ENCODE assay signal across 17 cellular contexts in the genomic region with DNA sequence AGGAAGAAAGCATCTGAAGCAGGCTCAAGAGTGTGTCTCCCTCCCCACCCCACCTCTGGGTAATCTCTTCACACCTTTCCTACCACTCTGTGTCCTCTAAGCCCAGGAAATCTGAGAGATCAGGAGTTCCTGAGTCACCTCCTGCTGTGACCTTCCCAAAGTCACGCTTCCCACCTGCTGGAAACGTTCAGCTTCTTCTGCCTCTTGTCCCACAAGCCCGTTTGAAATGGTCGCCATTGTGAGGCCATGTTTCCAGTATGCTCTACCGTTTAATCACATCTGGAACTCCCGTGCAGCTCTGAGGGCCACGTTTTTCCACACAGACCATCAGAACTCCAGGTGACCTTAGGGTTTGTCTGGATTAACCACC. TPM values are rescaled to one million over a fixed set of nuclear protein-coding genes. Genes with fewer than 3 reads are reported as not detected.
DNase-seq lines count a peak whose midpoint lies in the region; ATAC-seq and TF ChIP-seq lines count a peak whose summit lies in the region.
"Had no signal": no experiment of that assay in that cellular context is flagged by ENCODE, and none has a peak within 500 bp of the region (broad histone marks: within the 10 kb centered on the region; RNA-seq: fewer than 3 reads in every experiment).

No MANE protein-coding gene starts in this region.

- no peak overlapping the region for H3K4me3 Mint-ChIP-seq in H9
- H3K4me3 Mint-ChIP-seq in neural progenitor cell, result no peak overlapping the region
- H3K4me3 Mint-ChIP-seq: CD8-positive, alpha-beta memory T cell had no signal

- TF ChIP-seq CTCF in H9 (conservative IDR thresholded peaks at IDR 0.05) (no peak), neural progenitor cell (IDR thresholded peaks at IDR 0.05) (no peak), suprapubic skin (IDR thresholded peaks at IDR 0.05) (no peak), left lung (IDR thresholded peaks at IDR 0.05) (no peak)

- peak overlapping the region in 2 of 3 experiments; percentile 57 to 82; a peak in 3 of 7 replicates for H3K27ac Mint-ChIP-seq in H9
- peak overlapping the region; percentile 96 for H3K27ac Mint-ChIP-seq in neural progenitor cell

- H3K56ac ChIP-seq in H9 (ENCODE audit: insufficient read length, low read depth, low read length), result no peak overlapping the region

- ATAC-seq in GM21367 (IDR thresholded peaks at IDR 0.05; ENCODE audit: unreplicated experiment) (no peak), left lung (no peak)
- ATAC-seq: GM12878 had no signal

- no peaks in the 10 kb centered on the region for H3K79me2 ChIP-seq in H9 (ENCODE audit: insufficient read depth, low read length)
- peaks cover 43% of the 10 kb centered on the region for H3K79me2 ChIP-seq in neural progenitor cell (ENCODE audit: low read depth)

- no peak overlapping the region for H2BK12ac ChIP-seq in H9 (ENCODE audit: insufficient read length, low read depth, low read length)

- H3K9ac ChIP-seq in H9 (ENCODE audit: extremely low read depth, insufficient read length, low read length), result no peak overlapping the region
- no peak overlapping the region for H3K9ac ChIP-seq in neural progenitor cell

- H3K4me3 ChIP-seq in neural progenitor cell (no peak overlapping the region), suprapubic skin (no peak overlapping the region), left lung (no peak overlapping the region)
- H3K4me3 ChIP-seq: GM12878, PC-9 had no signal

- no CpG with 5 or more reads among the region's 7 CpGs for WGBS in H9 (ENCODE audit: extremely low coverage, insufficient read length, low lambda C conversion rate)
- WGBS in suprapubic skin, result 90% methylated on average over 7 of the region's 7 CpGs

- no peak for TF ChIP-seq EP300 in suprapubic skin (IDR thresholded peaks at IDR 0.05)

- no peak overlapping the region for H3K23ac ChIP-seq in H9 (ENCODE audit: insufficient read length, low read depth, low read length)

- H3K27ac ChIP-seq in H9 (ENCODE audit: insufficient read length, low read depth, low read length), result no peak overlapping the region
- H3K27ac ChIP-seq in neural progenitor cell, result no peak overlapping the region
- no peak overlapping the region for H3K27ac ChIP-seq in suprapubic skin
- no peak overlapping the region for H3K27ac ChIP-seq in left lung
- H3K27ac ChIP-seq: PC-9 had no signal

- H4K8ac ChIP-seq in H9 (replicated peaks; ENCODE audit: insufficient read length, low read depth, low read length), result no peak overlapping the region

- no peak overlapping the region for H3T11ph ChIP-seq in H9 (ENCODE audit: low read length)

- H4K5ac ChIP-seq in H9 (ENCODE audit: insufficient read length, low read depth, low read length), result no peak overlapping the region

- H2BK5ac ChIP-seq in H9 (ENCODE audit: insufficient read length, low read length), result no peak overlapping the region

- no peaks in the 10 kb centered on the region for H3K79me1 ChIP-seq in H9 (ENCODE audit: insufficient read depth, low read depth, low read length, poor library complexity, severe bottlenecking)

- H3K14ac ChIP-seq in H9 (ENCODE audit: insufficient read depth, low read length), result no peak overlapping the region

- H3K27me3 Mint-ChIP-seq in H9 (ENCODE audit: low read depth) (no peaks in the 10 kb centered on the region), neural progenitor cell (ENCODE audit: insufficient read depth, low read depth) (peaks cover 6% of the 10 kb centered on the region)

- H3K18ac ChIP-seq in H9 (ENCODE audit: insufficient read length, low read depth, low read length), result no peak overlapping the region

- H3K9me3 Mint-ChIP-seq in H9 (no peaks in the 10 kb centered on the region), neural progenitor cell (no peaks in the 10 kb centered on the region)
- H3K9me3 Mint-ChIP-seq: CD8-positive, alpha-beta memory T cell had no signal

- H2BK120ac ChIP-seq in H9 (ENCODE audit: low read depth, low read length, poor library complexity, severe bottlenecking), result no peak overlapping the region

- H3K9me3 ChIP-seq in H9 (ENCODE audit: control insufficient read depth, low read depth, low read length) (no peaks in the 10 kb centered on the region), neural progenitor cell (ENCODE audit: low read depth) (no peaks in the 10 kb centered on the region), suprapubic skin (no peaks in the 10 kb centered on the region), left lung (no peaks in the 10 kb centered on the region)

- H2BK20ac ChIP-seq in H9 (ENCODE audit: low read depth, low read length, poor library complexity, severe bottlenecking), result no peak overlapping the region

- no peaks in the 10 kb centered on the region for H3K23me2 ChIP-seq in H9 (ENCODE audit: insufficient read length, low read depth, low read length, poor library complexity, severe bottlenecking)

- H2AFZ ChIP-seq in H9 (ENCODE audit: low read length), result no peak overlapping the region
- no peak overlapping the region for H2AFZ ChIP-seq in neural progenitor cell (replicated peaks)
- H2AFZ ChIP-seq: PC-9 had no signal

- H3K36me3 Mint-ChIP-seq in H9 (ENCODE audit: insufficient read depth in 1 of 3, low read depth in 3 of 3), result peaks cover 0 to 5% (median 0%) of the 10 kb centered on the region in 3 experiments; a peak in 1 of 7 replicates
- H3K36me3 Mint-ChIP-seq in neural progenitor cell, result peaks cover 36% of the 10 kb centered on the region
- H3K36me3 Mint-ChIP-seq: CD8-positive, alpha-beta memory T cell had no signal

- H2BK15ac ChIP-seq in H9 (ENCODE audit: low read depth, low read length), result no peak overlapping the region

- H3F3A ChIP-seq in neural progenitor cell (ENCODE audit: low read depth), result peaks cover 20% of the 10 kb centered on the region

- no peaks in the 10 kb centered on the region for H3K36me3 ChIP-seq in neural progenitor cell
- no peaks in the 10 kb centered on the region for H3K36me3 ChIP-seq in suprapubic skin
- H3K36me3 ChIP-seq in left lung, result no peaks in the 10 kb centered on the region

- DNase-seq in H9 (no peak), ecto neural progenitor cell (ENCODE audit: low spot score) (peak; percentile 42), neural progenitor cell (ENCODE audit: low spot score) (no peak), suprapubic skin (ENCODE audit: low spot score in 2 of 2) (peak; percentile 11 to 61), left lung (no peak), NCI-H1417 treated with DMSO at 0.1 percent for 48 hours (lab: John Stamatoyannopoulos, UW) (no peak)
- DNase-seq: CD8-positive, alpha-beta memory T cell; DND-41; GDM1; GOT3; KBM-7; NCI-H1436; NCI-H2081; NCI-H510A treated with DMSO at 0.1 percent for 48 hours; PC-9 had no signal

- H3K4ac ChIP-seq in H9 (ENCODE audit: low read depth, low read length), result no peak overlapping the region

- H3K4me1 Mint-ChIP-seq in H9 (peaks cover 24 to 36% of the 10 kb centered on the region in 2 experiments), neural progenitor cell (peaks cover 74% of the 10 kb centered on the region)
- H3K4me1 Mint-ChIP-seq: CD8-positive, alpha-beta memory T cell had no signal

- no peak overlapping the region for H2AK5ac ChIP-seq in H9 (ENCODE audit: insufficient read length, low read length)

- no peak overlapping the region for H4K91ac ChIP-seq in H9 (ENCODE audit: insufficient read length, low read depth, low read length)

- H3K4me1 ChIP-seq in H9 (ENCODE audit: insufficient read depth, low read length) (peaks cover 4% of the 10 kb centered on the region; the same call in 1 of the 2 replicates), neural progenitor cell (peaks cover 50% of the 10 kb centered on the region), suprapubic skin (no peaks in the 10 kb centered on the region), left lung (no peaks in the 10 kb centered on the region)

- TF ChIP-seq POLR2A in suprapubic skin (IDR thresholded peaks at IDR 0.05), result no peak

- H4K20me1 ChIP-seq in H9 (ENCODE audit: control insufficient read depth, insufficient read depth, insufficient read length) (no peaks in the 10 kb centered on the region), neural progenitor cell (ENCODE audit: low read depth) (peaks cover 64% of the 10 kb centered on the region)

- H3K27me3 ChIP-seq in H9 (ENCODE audit: insufficient read depth, low read length) (no peaks in the 10 kb centered on the region), neural progenitor cell (no peaks in the 10 kb centered on the region), suprapubic skin (no peaks in the 10 kb centered on the region), left lung (peaks cover 0 to 40% of the 10 kb centered on the region in 2 donors)

- intact Hi-C loops in left lung (cut with DNase I), result no loop called here

- H3K4me2 ChIP-seq in H9 (ENCODE audit: insufficient read depth, insufficient read length, low read length), result no peak overlapping the region
- peak overlapping the region; percentile 1 for H3K4me2 ChIP-seq in neural progenitor cell
- H3K4me2 ChIP-seq: PC-9 had no signal

RNA-seq across cellular contexts. Expression of a gene that starts 25.9 kb away (rescaled TPM):
- 15.3 and 16.5 TPM in 2 replicates for total RNA-seq in H9 (2021)
- total RNA-seq in neural progenitor cell (ENCODE audit: low replicate concordance), result 30.8 and 33.2 TPM in 2 replicates
- total RNA-seq in suprapubic skin, result 1 to 10 TPM; 3.0 to 6.1 (median 4.3) TPM
- total RNA-seq in left lung, result 1 to 10 TPM; 1.6 to 3.1 TPM

Comparison
In these comparisons a context has a peak if more than half of its experiments do, and no peak if none do; other contexts are left out.
1. DNase-seq: peak in ecto neural progenitor cell (single experiment) and suprapubic skin (2 of 2); none in H9 (single experiment), neural progenitor cell (single experiment), left lung (0 of 2) and NCI-H1417 treated with DMSO at 0.1 percent for 48 hours (single experiment).